ENCODE assay signal across 25 cellular contexts in the genomic region with DNA sequence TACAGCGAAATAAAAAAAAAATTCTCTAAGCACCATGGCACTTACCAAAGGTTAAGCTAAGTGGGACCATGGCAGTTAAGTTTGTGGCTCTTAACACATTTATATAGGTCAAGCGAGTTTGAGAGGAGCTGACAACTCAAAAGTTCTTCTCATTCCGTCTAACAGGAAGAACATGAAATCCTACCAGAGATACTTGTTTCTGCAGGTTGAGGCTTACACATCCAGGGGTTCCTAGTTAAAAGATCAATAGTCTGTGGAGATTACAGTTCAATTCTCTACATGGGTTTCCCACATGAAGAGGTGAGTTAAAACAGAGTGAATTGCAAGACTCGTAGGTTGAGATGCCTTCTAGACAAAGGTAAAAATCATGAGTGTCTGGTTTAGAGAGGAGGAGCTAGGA.
DNase-seq lines count a peak whose midpoint lies in the region; ATAC-seq, FAIRE-seq and TF ChIP-seq lines count a peak whose summit lies in the region.
"Had no signal": no experiment of that assay in that cellular context is flagged by ENCODE, and none has a peak within 500 bp of the region (broad histone marks: within the 10 kb centered on the region; RNA-seq: fewer than 3 reads in every experiment).

No MANE protein-coding gene starts in this region.

- no peaks in the 10 kb centered on the region for H3K9me3 ChIP-seq in A549
- no peaks in the 10 kb centered on the region for H3K9me3 ChIP-seq in PC-3 (ENCODE audit: low read length)
- no peaks in the 10 kb centered on the region for H3K9me3 ChIP-seq in neural progenitor cell (ENCODE audit: low read depth)
- H3K9me3 ChIP-seq in testis = no peaks in the 10 kb centered on the region
- no peaks in the 10 kb centered on the region for H3K9me3 ChIP-seq in MG63
- H3K9me3 ChIP-seq: BLaER1, SJCRH30 had no signal

- TF ChIP-seq RAD21 in A549 (conservative IDR thresholded peaks at IDR 0.05 in 1 of 2, IDR thresholded peaks at IDR 0.05 in 1 of 2) = no peak

- TF ChIP-seq EP300 in A549 (IDR thresholded peaks at IDR 0.05) = no peak

- H3K36me3 Mint-ChIP-seq in neural progenitor cell = no peaks in the 10 kb centered on the region
- no peaks in the 10 kb centered on the region for H3K36me3 Mint-ChIP-seq in chondrocyte (ENCODE audit: low read depth)
- H3K36me3 Mint-ChIP-seq in mesothelial cell of epicardium = no peaks in the 10 kb centered on the region
- H3K36me3 Mint-ChIP-seq: CD4-positive, CD25-positive, alpha-beta regulatory T cell had no signal

- H3K4me3 Mint-ChIP-seq in neural progenitor cell (no peak overlapping the region), chondrocyte (ENCODE audit: unreplicated experiment) (no peak overlapping the region), mesothelial cell of epicardium (no peak overlapping the region)
- H3K4me3 Mint-ChIP-seq: CD4-positive, CD25-positive, alpha-beta regulatory T cell had no signal

- H3K4me2 ChIP-seq in A549 = peak overlapping the region; percentile 71
- no peak overlapping the region for H3K4me2 ChIP-seq in PC-3 (ENCODE audit: low read length)
- no peak overlapping the region for H3K4me2 ChIP-seq in neural progenitor cell
- H3K4me2 ChIP-seq: BLaER1 had no signal

- H3K27me3 Mint-ChIP-seq in neural progenitor cell (ENCODE audit: insufficient read depth, low read depth) (peaks cover 6% of the 10 kb centered on the region), chondrocyte (ENCODE audit: low read depth) (peaks cover 9% of the 10 kb centered on the region), mesothelial cell of epicardium (ENCODE audit: low read depth) (no peaks in the 10 kb centered on the region)

- ATAC-seq in A549 (no peak), PC-3 (no peak)
- ATAC-seq: HepG2, Right ventricle myocardium inferior had no signal

- CTCF ChIA-PET in A549 (lab: Yijun Ruan, JAX) = interaction anchor here (0.6 to 2.3 kb wide), 4 partner anchors 23 to 828 kb away, joined by 3 to 8 read pairs (median 4); a partner anchor contains a TSS
- CTCF ChIA-PET in PC-3 (lab: Charles Lee) = no interaction called here

- H3K4me1 Mint-ChIP-seq in neural progenitor cell (no peaks in the 10 kb centered on the region), chondrocyte (ENCODE audit: low read depth) (peaks cover 16% of the 10 kb centered on the region), mesothelial cell of epicardium (peaks cover 7% of the 10 kb centered on the region)
- H3K4me1 Mint-ChIP-seq: CD4-positive, CD25-positive, alpha-beta regulatory T cell had no signal

- H3K4me1 ChIP-seq in A549 = peaks cover 32% of the 10 kb centered on the region
- H3K4me1 ChIP-seq in PC-3 (ENCODE audit: insufficient read depth, low read length) = peaks cover 18% of the 10 kb centered on the region
- no peaks in the 10 kb centered on the region for H3K4me1 ChIP-seq in neural progenitor cell
- no peaks in the 10 kb centered on the region for H3K4me1 ChIP-seq in testis
- H3K4me1 ChIP-seq: BLaER1 had no signal

- H4K20me1 ChIP-seq in PC-3 (ENCODE audit: low read length) (no peaks in the 10 kb centered on the region), neural progenitor cell (ENCODE audit: low read depth) (no peaks in the 10 kb centered on the region)
- H4K20me1 ChIP-seq: BLaER1 had no signal

- H3K27ac Mint-ChIP-seq in neural progenitor cell = peak overlapping the region; percentile 72
- no peak overlapping the region for H3K27ac Mint-ChIP-seq in chondrocyte (ENCODE audit: unreplicated experiment)
- H3K27ac Mint-ChIP-seq in mesothelial cell of epicardium = no peak overlapping the region
- H3K27ac Mint-ChIP-seq: CD4-positive, CD25-positive, alpha-beta regulatory T cell had no signal

- FAIRE-seq in A549 (lab: Jason Lieb, UNC) = no peak
- FAIRE-seq: D721Med, GM19239, H1, HepG2 had no signal

- no TSS peak for BruUV-seq in PC-3 (replicated peaks; lab: Mats Ljungman, UMichigan)

- POLR2A ChIA-PET in A549 (lab: Yijun Ruan, JAX) (no interaction called here), PC-3 (lab: Charles Lee; ENCODE audit: unreplicated experiment) (no interaction called here)

- DNase-seq in A549 (ENCODE audit: low read depth in 1 of 2, low spot score in 1 of 2) (no peak), PC-3 (no peak), epithelial cell of prostate (ENCODE audit: low read depth, low spot score) (no peak), neural progenitor cell (ENCODE audit: low spot score) (no peak), testis (no peak), MG63 (no peak), chondrocyte (ENCODE audit: low spot score) (no peak), mesothelial cell of epicardium (ENCODE audit: low spot score in 2 of 2, unreplicated experiment in 2 of 2) (no peak)
- DNase-seq: CD4-positive, CD25-positive, alpha-beta regulatory T cell; HCEC 1CT; Karpas-422; MV-4-11; NCI-H1105; NCI-H146; NCI-H2029; NCI-H446; NCI-H524 treated with DMSO at 0.1 percent for 48 hours; NCI-H774; SJCRH30 had no signal

- H3F3A ChIP-seq in PC-3 (ENCODE audit: low read length, unreplicated experiment) (no peaks in the 10 kb centered on the region), neural progenitor cell (ENCODE audit: low read depth) (no peaks in the 10 kb centered on the region)

- H3K27me3 ChIP-seq in PC-3 (ENCODE audit: low read length) = no peaks in the 10 kb centered on the region
- H3K27me3 ChIP-seq in neural progenitor cell = no peaks in the 10 kb centered on the region
- H3K27me3 ChIP-seq in testis = no peaks in the 10 kb centered on the region
- no peaks in the 10 kb centered on the region for H3K27me3 ChIP-seq in MG63
- H3K27me3 ChIP-seq: BLaER1, SJCRH30 had no signal

- H3K4me3 ChIP-seq in A549 (no peak overlapping the region), PC-3 (ENCODE audit: low read length) (no peak overlapping the region), neural progenitor cell (no peak overlapping the region), testis (no peak overlapping the region), MG63 (no peak overlapping the region)
- H3K4me3 ChIP-seq: BLaER1, SJCRH30 had no signal

- 88% methylated on average over 4 of the region's 4 CpGs for WGBS in A549 (ENCODE audit: missing lambda C conversion rate)
- 88% methylated on average over 4 of the region's 4 CpGs for WGBS in testis, 2 donors

- TF ChIP-seq POLR2A in A549 (IDR thresholded peaks at IDR 0.05; ENCODE audit: low read length) (no peak), testis (IDR thresholded peaks at IDR 0.05) (no peak)

- TF ChIP-seq CTCF in A549 (IDR thresholded peaks at IDR 0.05) (no peak), PC-3 (conservative IDR thresholded peaks at IDR 0.05; ENCODE audit: low read depth, low read length) (no peak), neural progenitor cell (IDR thresholded peaks at IDR 0.05) (no peak), testis (IDR thresholded peaks at IDR 0.05) (no peak), chondrocyte (IDR thresholded peaks at IDR 0.05) (no peak), mesothelial cell of epicardium (IDR thresholded peaks at IDR 0.05; ENCODE audit: unreplicated experiment) (no peak)

- H3K27ac ChIP-seq in A549 (peak overlapping the region; percentile 34 to 38; a peak in 4 of 6 replicates), PC-3 (ENCODE audit: low read length) (peak overlapping the region; percentile 68), epithelial cell of prostate (peak overlapping the region; percentile 94), neural progenitor cell (no peak overlapping the region), testis (no peak overlapping the region)
- H3K27ac ChIP-seq: BLaER1, SJCRH30 had no signal

- H2AFZ ChIP-seq in PC-3 (ENCODE audit: low read length) (no peak overlapping the region), neural progenitor cell (replicated peaks) (no peak overlapping the region)

- H3K9me3 Mint-ChIP-seq in neural progenitor cell (peaks cover 5% of the 10 kb centered on the region), chondrocyte (ENCODE audit: low read depth) (peaks cover 5% of the 10 kb centered on the region), mesothelial cell of epicardium (peaks cover 12% of the 10 kb centered on the region)

- H3K9ac ChIP-seq in PC-3 (ENCODE audit: low read length) (no peak overlapping the region; the same call in 1 of the 2 replicates), neural progenitor cell (no peak overlapping the region)
- H3K9ac ChIP-seq: BLaER1 had no signal

- no peaks in the 10 kb centered on the region for H3K79me2 ChIP-seq in PC-3 (ENCODE audit: low read length)
- H3K79me2 ChIP-seq in neural progenitor cell (ENCODE audit: low read depth) = no peaks in the 10 kb centered on the region

- intact Hi-C loops in PC-3 (cut with micrococcal nuclease) (no loop called here), testis (cut with DNase I; ENCODE audit: low total_unique reads) (no loop called here)

- no peaks in the 10 kb centered on the region for H3K9me2 ChIP-seq in PC-3 (replicated peaks; ENCODE audit: low read length)

- H3K36me3 ChIP-seq in PC-3 (ENCODE audit: low read depth, low read length) (no peaks in the 10 kb centered on the region), neural progenitor cell (no peaks in the 10 kb centered on the region), testis (ENCODE audit: low read depth, missing control alignments) (no peaks in the 10 kb centered on the region), MG63 (no peaks in the 10 kb centered on the region)
- H3K36me3 ChIP-seq: BLaER1, SJCRH30 had no signal

TF ChIP-seq in A549, 52 proteins besides CTCF, POLR2A, EP300 and RAD21:
- TF ChIP-seq TFCP2L1 (CRISPR knock-in tag; IDR thresholded peaks at IDR 0.05) = no peak
- TF ChIP-seq BHLHE40 (IDR thresholded peaks at IDR 0.05; ENCODE audit: low read depth, low read length) = no peak
- no peak for TF ChIP-seq SMC3 (IDR thresholded peaks at IDR 0.05)

Comparison
In these comparisons a context has a peak if more than half of its experiments do, and no peak if none do; other contexts are left out.
1. H3K27ac ChIP-seq: peak in A549 (2 of 2), PC-3 (single experiment) and epithelial cell of prostate (single experiment); none in neural progenitor cell (single experiment) and testis (0 of 2).